Comparison of ENCODE assay signal across 20 cellular contexts in the genomic region with DNA sequence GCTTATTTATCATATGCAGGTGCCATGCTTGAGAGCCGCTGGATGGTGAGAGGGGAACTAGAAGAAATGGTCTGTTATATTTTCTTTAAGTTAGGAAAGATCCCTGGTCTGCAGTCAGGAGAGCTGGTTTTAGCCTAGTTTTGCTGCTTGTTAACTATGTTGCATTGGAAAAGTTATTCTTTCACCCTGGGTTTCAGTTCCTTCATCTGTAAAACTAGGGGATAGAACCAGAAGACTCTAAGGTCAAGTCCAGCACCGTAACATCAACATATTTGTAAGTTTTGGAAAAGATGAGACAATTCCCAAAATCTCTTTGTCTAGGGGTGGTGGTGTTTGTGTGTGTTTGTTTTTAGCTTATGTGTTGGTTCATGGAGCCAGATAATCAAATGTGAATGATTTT.
DNase-seq lines count a peak whose midpoint lies in the region; ATAC-seq, FAIRE-seq and TF ChIP-seq lines count a peak whose summit lies in the region.
"Had no signal": no experiment of that assay in that cellular context is flagged by ENCODE, and none has a peak within 500 bp of the region (broad histone marks: within the 10 kb centered on the region; RNA-seq: fewer than 3 reads in every experiment).

No MANE protein-coding gene starts in this region.

- no peaks in the 10 kb centered on the region for H3K27me3 Mint-ChIP-seq in stimulated activated memory B cell treated with anti-CD40 and anti-IgM and Interleukin-4, amounts not matched to agents 10 μg/mL and 1 μg/mL and 100 μg/mL, for 72 hours

- no peak for TF ChIP-seq EP300 in GM12878 (IDR thresholded peaks at IDR 0.05; ENCODE audit: borderline replicate concordance in 1 of 2, control insufficient read depth in 1 of 2, low read depth in 2 of 2, low read length in 2 of 2)

- H3K9me3 ChIP-seq in GM12878 (replicated peaks; ENCODE audit: control insufficient read depth, insufficient read depth, low read length), result no peaks in the 10 kb centered on the region; the same call in 2 of the 3 replicates
- H3K9me3 ChIP-seq: MG63 had no signal

- H3K36me3 ChIP-seq in GM12878 (ENCODE audit: control insufficient read depth in 2 of 2, insufficient read depth in 2 of 2, low read length in 1 of 2), result no peaks in the 10 kb centered on the region
- H3K36me3 ChIP-seq: MG63 had no signal

- TF ChIP-seq POLR2A in GM12891 (IDR thresholded peaks at IDR 0.05; ENCODE audit: low read depth, low read length) (no peak), GM12878 (IDR thresholded peaks at IDR 0.05; ENCODE audit: low read depth, low read length) (no peak)

- no TSS peak for BruUV-seq in GM12878 (replicated peaks; lab: Mats Ljungman, UMichigan)

- RAD21 ChIA-PET in GM12878 (lab: Charles Lee; ENCODE audit: unreplicated experiment), result no interaction called here

- DNase-seq in GM12891 (ENCODE audit: insufficient read length, low spot score) (no peak), MV-4-11 (lab: John Stamatoyannopoulos, UW) (peak; percentile 60), GM12878 (ENCODE audit: low read depth, low spot score) (no peak), NCI-H1436 (lab: John Stamatoyannopoulos, UW) (no peak)
- DNase-seq in activated effector memory CD4-positive, alpha-beta T cell treated with Interleukin-2 at 50 U/mL for 16 hours, result no peak
- DNase-seq: C1 segment of cervical spinal cord, MG63, NCI-H1105, NCI-H2029 treated with DMSO at 0.1 percent for 48 hours, NCI-H226, NCI-H510A treated with DMSO at 0.1 percent for 48 hours, NCI-H748 treated with DMSO at 0.1 percent for 48 hours, PC-3, RPMI8226, SHP77 had no signal

- POLR2A ChIA-PET in GM12878 (lab: Charles Lee), result no interaction called here

- peak overlapping the region; percentile 66 for H3K27ac Mint-ChIP-seq in stimulated activated memory B cell treated with anti-CD40 and anti-IgM and Interleukin-4, amounts not matched to agents 10 μg/mL and 1 μg/mL and 100 μg/mL, for 72 hours
- H3K27ac Mint-ChIP-seq: T-helper 1 cell treated with Interleukin-12 subunit alpha and Interleukin-12 subunit beta and Interleukin-4 antibody, amounts not matched to agents 30 μg/mL and 1 μg/mL, for 36 hours had no signal

- no peak for TF ChIP-seq CTCF in GM12878 (IDR thresholded peaks at IDR 0.05 in 2 of 3, conservative IDR thresholded peaks at IDR 0.05 in 1 of 3; ENCODE audit: control insufficient read depth in 2 of 3, extremely low read depth in 1 of 3, insufficient read depth in 1 of 3, low read depth in 3 of 3, low read length in 3 of 3)

- no peaks in the 10 kb centered on the region for H3K36me3 Mint-ChIP-seq in stimulated activated memory B cell treated with anti-CD40 and anti-IgM and Interleukin-4, amounts not matched to agents 10 μg/mL and 1 μg/mL and 100 μg/mL, for 72 hours

- FAIRE-seq in GM12891 (lab: Jason Lieb, UNC) (peak; percentile 51), GM12878 (lab: Jason Lieb, UNC) (no peak)
- FAIRE-seq: G401.6, H1 had no signal

- no peak overlapping the region for H2AFZ ChIP-seq in GM12878 (ENCODE audit: control insufficient read depth, low read depth, low read length)

- WGBS in GM12878 (ENCODE audit: insufficient coverage, insufficient replicate concordance, low lambda C conversion rate, missing lambda C conversion rate), result 44% methylated on average over 2 of the region's 2 CpGs

- H3K4me2 ChIP-seq in GM12878 (ENCODE audit: control insufficient read depth, insufficient read depth), result no peak overlapping the region

- H3K4me3 ChIP-seq in GM12878, result no peak overlapping the region
- H3K4me3 ChIP-seq: MG63 had no signal

- CTCF ChIA-PET in GM12878 (lab: Yijun Ruan, JAX), result interaction anchor here (0.7 kb wide), 1 partner anchor 11 kb away, joined by 3 read pairs; no protein-coding TSS in a partner anchor

- no peaks in the 10 kb centered on the region for H4K20me1 ChIP-seq in GM12878 (ENCODE audit: control insufficient read depth, insufficient read depth)

- peaks cover 52% of the 10 kb centered on the region for H3K4me1 Mint-ChIP-seq in stimulated activated memory B cell treated with anti-CD40 and anti-IgM and Interleukin-4, amounts not matched to agents 10 μg/mL and 1 μg/mL and 100 μg/mL, for 72 hours

- no peak overlapping the region for H3K9ac ChIP-seq in GM12878 (ENCODE audit: control insufficient read depth, insufficient read depth, low read length)

- in situ Hi-C loops in GM12878 (cut with MboI), result no loop called here

- H3K4me1 ChIP-seq in GM12878 (ENCODE audit: control insufficient read depth, insufficient read depth, low read length), result peaks cover 9% of the 10 kb centered on the region; the same call in 1 of the 2 replicates

- SMC1A ChIA-PET in GM12878 (lab: Charles Lee; ENCODE audit: uncharacterized antibody, unreplicated experiment), result no interaction called here

- no peak for ATAC-seq in GM12878
- no peak for ATAC-seq in stimulated activated memory B cell treated with anti-CD40 and anti-IgM and Interleukin-4, amounts not matched to agents 10 μg/mL and 1 μg/mL and 100 μg/mL, for 72 hours
- ATAC-seq in GM18870 (IDR thresholded peaks at IDR 0.05; ENCODE audit: unreplicated experiment), result no peak
- ATAC-seq: PC-3 had no signal

- H3K79me2 ChIP-seq in GM12878 (ENCODE audit: control insufficient read depth, insufficient read depth, low read length), result no peaks in the 10 kb centered on the region

- intact Hi-C loops in GM12878 (cut with micrococcal nuclease; ENCODE audit: unreplicated experiment), result no loop called here

- no peak for TF ChIP-seq RAD21 in GM12878 (IDR thresholded peaks at IDR 0.05; ENCODE audit: insufficient read depth, low read depth, low read length)

- H3K9me3 Mint-ChIP-seq in stimulated activated memory B cell treated with anti-CD40 and anti-IgM and Interleukin-4, amounts not matched to agents 10 μg/mL and 1 μg/mL and 100 μg/mL, for 72 hours, result peaks cover 3% of the 10 kb centered on the region
- H3K9me3 Mint-ChIP-seq: T-helper 1 cell treated with Interleukin-12 subunit alpha and Interleukin-12 subunit beta and Interleukin-4 antibody, amounts not matched to agents 30 μg/mL and 1 μg/mL, for 36 hours had no signal

- no peak overlapping the region for H3K27ac ChIP-seq in GM12878 (ENCODE audit: control insufficient read depth, insufficient read depth)

- H3K4me3 Mint-ChIP-seq in stimulated activated memory B cell treated with anti-CD40 and anti-IgM and Interleukin-4, amounts not matched to agents 10 μg/mL and 1 μg/mL and 100 μg/mL, for 72 hours, result no peak overlapping the region
- H3K4me3 Mint-ChIP-seq: T-helper 1 cell treated with Interleukin-12 subunit alpha and Interleukin-12 subunit beta and Interleukin-4 antibody, amounts not matched to agents 30 μg/mL and 1 μg/mL, for 36 hours had no signal

- no peaks in the 10 kb centered on the region for H3K27me3 ChIP-seq in GM12878 (replicated peaks in 1 of 2; ENCODE audit: control insufficient read depth in 2 of 2, insufficient read depth in 2 of 2, low read length in 1 of 2)
- H3K27me3 ChIP-seq: MG63 had no signal

TF ChIP-seq in GM12891, 5 proteins besides CTCF, POLR2A, EP300 and RAD21:
- TF ChIP-seq POLR2AphosphoS5 (IDR thresholded peaks at IDR 0.05; ENCODE audit: low read depth, low read length), result no peak
- TF ChIP-seq SPI1 (IDR thresholded peaks at IDR 0.05; ENCODE audit: low read depth, low read length), result peak; percentile 82

TF ChIP-seq in GM12878, 131 proteins besides CTCF, POLR2A, EP300 and RAD21:
- TF ChIP-seq SPI1 (IDR thresholded peaks at IDR 0.05; ENCODE audit: borderline replicate concordance, insufficient read depth, low read depth, low read length) (peak; percentile 65), HDGF (IDR thresholded peaks at IDR 0.05) (no peak)
